ENCODE assay signal across 8 cellular contexts in the genomic region with DNA sequence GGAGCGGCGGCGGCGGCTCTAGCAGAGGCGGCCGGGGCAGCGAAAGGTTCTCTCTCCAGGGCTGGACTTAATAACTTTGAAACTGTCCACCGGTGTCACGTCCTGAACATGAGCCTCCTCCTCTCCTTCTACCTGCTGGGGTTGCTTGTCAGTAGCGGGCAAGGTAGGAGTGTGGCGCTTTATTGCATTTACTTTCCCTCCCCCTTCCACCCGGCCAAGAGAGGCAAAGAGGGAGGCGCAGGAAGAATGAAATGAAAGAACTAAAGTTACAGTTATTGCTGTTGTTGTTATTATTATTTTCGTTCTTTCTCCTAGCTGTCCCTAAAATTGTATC. TPM values are rescaled to one million over a fixed set of nuclear protein-coding genes. Genes with fewer than 3 reads are reported as not detected.
DNase-seq lines count a peak whose midpoint lies in the region; ATAC-seq and TF ChIP-seq lines count a peak whose summit lies in the region.

No MANE protein-coding gene starts in this region.

- peaks cover 30% of the 10 kb centered on the region for H3K27me3 ChIP-seq in CD4-positive, alpha-beta T cell (ENCODE audit: control insufficient read depth, insufficient read depth, low read length)
- H3K27me3 ChIP-seq in ectodermal cell (ENCODE audit: control insufficient read depth, insufficient read depth, low read length, poor library complexity, severe bottlenecking) = peaks cover 31% of the 10 kb centered on the region

- WGBS in ectodermal cell, 2 experiments = 0 to 1% methylated on average over 12 to 14 of the region's 14 CpGs

- no peak for DNase-seq in CD4-positive, alpha-beta T cell
- DNase-seq in Ammon's horn (ENCODE audit: low spot score) (no peak), foreskin melanocyte (no peak), NCI-H510A (lab: John Stamatoyannopoulos, UW) (no peak)
- no peak for DNase-seq in activated CD8-positive, alpha-beta memory T cell treated with anti-CD3 and anti-CD28 coated beads, Interleukin-2, amount 50 U/mL, for 48 hours

- no peaks in the 10 kb centered on the region for H3K36me3 Mint-ChIP-seq in CD4-positive, alpha-beta T cell (ENCODE audit: low read depth)
- H3K36me3 Mint-ChIP-seq in nephron (ENCODE audit: low read depth) = no peaks in the 10 kb centered on the region

- H3K4me3 ChIP-seq in ectodermal cell (ENCODE audit: insufficient read depth, low read depth, low read length) = peak overlapping the region; percentile 47

- H3K4me1 ChIP-seq in ectodermal cell (ENCODE audit: control insufficient read depth, insufficient read depth, low read length) = no peaks in the 10 kb centered on the region

- H3K9me3 ChIP-seq in CD4-positive, alpha-beta T cell (ENCODE audit: control insufficient read depth, low read length) = no peaks in the 10 kb centered on the region
- H3K9me3 ChIP-seq in ectodermal cell (ENCODE audit: control insufficient read depth, low read length) = no peaks in the 10 kb centered on the region

- peak; percentile 33 for ATAC-seq in CD4-positive, alpha-beta T cell (ENCODE audit: poor library complexity)
- ATAC-seq in HG03457 (IDR thresholded peaks at IDR 0.05; ENCODE audit: unreplicated experiment) = peak; percentile 17

- no peak for TF ChIP-seq CTCF in CD4-positive, alpha-beta T cell (IDR thresholded peaks at IDR 0.05)
- no peak for TF ChIP-seq CTCF in nephron (IDR thresholded peaks at IDR 0.05; ENCODE audit: unreplicated experiment in 3 of 3)

- no peak overlapping the region for H3K27ac ChIP-seq in CD4-positive, alpha-beta T cell (ENCODE audit: low read depth, low read length)
- no peak overlapping the region for H3K27ac ChIP-seq in ectodermal cell (ENCODE audit: insufficient read depth, low read depth, low read length, poor library complexity, severe bottlenecking)

- peak overlapping the region; percentile 82 for H3K4me3 Mint-ChIP-seq in CD4-positive, alpha-beta T cell
- peak overlapping the region; percentile 84 to 91 (median 89) for H3K4me3 Mint-ChIP-seq in nephron

- H3K27me3 Mint-ChIP-seq in CD4-positive, alpha-beta T cell = peaks cover 35% of the 10 kb centered on the region
- H3K27me3 Mint-ChIP-seq in nephron (ENCODE audit: low read depth) = peaks cover 33% of the 10 kb centered on the region

- POLR2A ChIA-PET in CD4-positive, alpha-beta T cell (lab: Charles Lee) = no interaction called here

- intact Hi-C loops in CD4-positive, alpha-beta T cell (cut with DNase I, micrococcal nuclease) = no loop called here

- H3K4me1 Mint-ChIP-seq in CD4-positive, alpha-beta T cell (ENCODE audit: low read depth) = peaks cover 13% of the 10 kb centered on the region
- no peaks in the 10 kb centered on the region for H3K4me1 Mint-ChIP-seq in nephron

- CTCF ChIA-PET in CD4-positive, alpha-beta T cell (lab: Charles Lee) = no interaction called here

- no peak overlapping the region for H3K27ac Mint-ChIP-seq in CD4-positive, alpha-beta T cell
- H3K27ac Mint-ChIP-seq in nephron = no peak overlapping the region

- no peaks in the 10 kb centered on the region for H3K9me3 Mint-ChIP-seq in CD4-positive, alpha-beta T cell
- H3K9me3 Mint-ChIP-seq in nephron = no peaks in the 10 kb centered on the region

- no peaks in the 10 kb centered on the region for H3K36me3 ChIP-seq in ectodermal cell (ENCODE audit: control insufficient read depth, insufficient read depth, low read length)

RNA-seq across cellular contexts. Expression of a gene that starts 0.2 kb away (rescaled TPM):
- total RNA-seq in CD4-positive, alpha-beta T cell = not detected
- polyA plus RNA-seq in ectodermal cell (2013, experiment 1 of 4) = 3.1 TPM
- polyA plus RNA-seq in ectodermal cell (2013, experiment 2 of 4) = 4.6 TPM
- polyA plus RNA-seq in ectodermal cell (2013, experiment 3 of 4) = 3.2 TPM
- 5.9 TPM for polyA plus RNA-seq in ectodermal cell (2013, experiment 4 of 4)
